Comparison of ENCODE assay signal across 19 cellular contexts in genomic region chr16:75312875-75313274, GRCh38.
"Had no signal": no experiment of that assay in that cellular context is flagged by ENCODE, and none has a peak within 500 bp of the region (broad histone marks: within the 10 kb centered on the region; RNA-seq: fewer than 3 reads in every experiment).

No MANE protein-coding gene starts in this region.

- H3K27ac Mint-ChIP-seq: activated CD8-positive, alpha-beta T cell treated with anti-CD3 and anti-CD28 coated beads for 36 hours; activated naive CD8-positive, alpha-beta T cell treated with anti-CD3 and anti-CD28 coated beads for 36 hours; dendritic cell treated with granulocyte-macrophage colony-stimulating factor and Interleukin-4, amounts not matched to agents 40 ng/mL and 50 ng/mL, for 4 days; endodermal cell had no signal

- H3K9me3 Mint-ChIP-seq: activated CD8-positive, alpha-beta T cell treated with anti-CD3 and anti-CD28 coated beads for 36 hours; activated naive CD8-positive, alpha-beta T cell treated with anti-CD3 and anti-CD28 coated beads for 36 hours; dendritic cell treated with granulocyte-macrophage colony-stimulating factor and Interleukin-4, amounts not matched to agents 40 ng/mL and 50 ng/mL, for 4 days; endodermal cell had no signal

- ATAC-seq: activated CD8-positive, alpha-beta T cell treated with anti-CD3 and anti-CD28 coated beads for 36 hours; psoas muscle; right lobe of liver; stimulated activated naive CD8-positive, alpha-beta T cell treated with anti-CD3 and anti-CD28 coated beads, Interleukin-15, Interleukin-2, amounts not matched to agents 100 U/mL and 50 U/mL, for 24 hours had no signal

- H3K27ac ChIP-seq: brain microvascular endothelial cell, left ventricle myocardium inferior, psoas muscle, right lobe of liver had no signal

- H3K4me2 ChIP-seq: hepatocyte, smooth muscle cell had no signal

- H3K9me3 ChIP-seq: left ventricle myocardium inferior, psoas muscle, right lobe of liver, testis had no signal

- DNase-seq: activated CD4-positive, alpha-beta T cell treated with anti-CD3 and anti-CD28 coated beads for 48 hours; activated CD8-positive, alpha-beta memory T cell treated with anti-CD3 and anti-CD28 coated beads, Interleukin-2, amount 50 U/mL, for 4 hours; activated CD8-positive, alpha-beta T cell treated with anti-CD3 and anti-CD28 coated beads for 36 hours; activated gamma-delta T cell treated with Interleukin-2 at 50 U/mL for 16 hours; activated naive CD8-positive, alpha-beta T cell treated with anti-CD3 and anti-CD28 coated beads for 36 hours; activated T-cell treated with anti-CD3 and anti-CD28 coated beads, Interleukin-2, amount 50 U/mL, for 48 hours; brain microvascular endothelial cell; endodermal cell; kidney; left ventricle myocardium inferior; mesendoderm; psoas muscle; right lobe of liver; stimulated activated naive CD8-positive, alpha-beta T cell treated with anti-CD3 and anti-CD28 coated beads, Interleukin-15, Interleukin-2, amounts not matched to agents 100 U/mL and 50 U/mL, for 24 hours; T-helper 2 cell; testis had no signal

- H3K27me3 Mint-ChIP-seq: activated CD8-positive, alpha-beta T cell treated with anti-CD3 and anti-CD28 coated beads for 36 hours; activated naive CD8-positive, alpha-beta T cell treated with anti-CD3 and anti-CD28 coated beads for 36 hours had no signal

- H2AFZ ChIP-seq: hepatocyte had no signal

- H3K27me3 ChIP-seq: brain microvascular endothelial cell, hepatocyte, right lobe of liver, testis had no signal

- H3K4me1 ChIP-seq: psoas muscle had no signal

- H3K4me3 Mint-ChIP-seq: activated CD8-positive, alpha-beta T cell treated with anti-CD3 and anti-CD28 coated beads for 36 hours; activated naive CD8-positive, alpha-beta T cell treated with anti-CD3 and anti-CD28 coated beads for 36 hours; dendritic cell treated with granulocyte-macrophage colony-stimulating factor and Interleukin-4, amounts not matched to agents 40 ng/mL and 50 ng/mL, for 4 days; endodermal cell had no signal

- H3K4me3 ChIP-seq: hepatocyte, left ventricle myocardium inferior, psoas muscle, right lobe of liver, smooth muscle cell, testis had no signal

- H3K36me3 ChIP-seq: brain microvascular endothelial cell had no signal
